Comparison of ENCODE assay signal across 2 cellular contexts in the genomic region with DNA sequence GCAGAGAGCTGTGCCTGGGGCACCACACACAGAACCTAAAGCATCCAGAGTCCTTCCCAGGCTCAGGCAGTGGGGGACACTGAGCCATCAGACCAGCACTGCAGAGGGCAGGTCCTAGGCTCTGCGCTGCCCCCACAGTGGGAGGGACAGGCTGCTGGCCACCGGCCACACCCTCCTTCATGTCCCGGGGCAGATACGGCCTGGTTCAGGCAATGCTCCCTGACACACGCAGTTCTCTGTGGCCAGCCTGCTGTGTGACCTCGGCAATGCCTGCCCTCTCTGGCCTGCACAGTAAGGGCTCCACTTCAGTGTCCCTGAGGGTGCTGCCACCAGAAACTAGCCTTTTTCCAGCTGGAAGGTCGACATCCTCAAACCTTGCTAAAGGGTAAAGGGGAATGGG.
TF ChIP-seq lines count a peak whose summit lies in the region.

No MANE protein-coding gene starts in this region.

TF ChIP-seq in SK-N-SH, 30 proteins besides CTCF, POLR2A, EP300 and RAD21:
- no peak for TF ChIP-seq EZH2phosphoT487 (IDR thresholded peaks at IDR 0.05; ENCODE audit: borderline replicate concordance, low read depth)
- no peak for TF ChIP-seq GABPA (IDR thresholded peaks at IDR 0.05; ENCODE audit: low read depth)
- TF ChIP-seq ELF1 (IDR thresholded peaks at IDR 0.05) = no peak
- TF ChIP-seq TAF1 (IDR thresholded peaks at IDR 0.05; ENCODE audit: borderline replicate concordance, low read depth, low read length) = no peak
- TF ChIP-seq MXI1 (IDR thresholded peaks at IDR 0.05; ENCODE audit: low read depth, low read length) = no peak
- TF ChIP-seq, protein P1, sequence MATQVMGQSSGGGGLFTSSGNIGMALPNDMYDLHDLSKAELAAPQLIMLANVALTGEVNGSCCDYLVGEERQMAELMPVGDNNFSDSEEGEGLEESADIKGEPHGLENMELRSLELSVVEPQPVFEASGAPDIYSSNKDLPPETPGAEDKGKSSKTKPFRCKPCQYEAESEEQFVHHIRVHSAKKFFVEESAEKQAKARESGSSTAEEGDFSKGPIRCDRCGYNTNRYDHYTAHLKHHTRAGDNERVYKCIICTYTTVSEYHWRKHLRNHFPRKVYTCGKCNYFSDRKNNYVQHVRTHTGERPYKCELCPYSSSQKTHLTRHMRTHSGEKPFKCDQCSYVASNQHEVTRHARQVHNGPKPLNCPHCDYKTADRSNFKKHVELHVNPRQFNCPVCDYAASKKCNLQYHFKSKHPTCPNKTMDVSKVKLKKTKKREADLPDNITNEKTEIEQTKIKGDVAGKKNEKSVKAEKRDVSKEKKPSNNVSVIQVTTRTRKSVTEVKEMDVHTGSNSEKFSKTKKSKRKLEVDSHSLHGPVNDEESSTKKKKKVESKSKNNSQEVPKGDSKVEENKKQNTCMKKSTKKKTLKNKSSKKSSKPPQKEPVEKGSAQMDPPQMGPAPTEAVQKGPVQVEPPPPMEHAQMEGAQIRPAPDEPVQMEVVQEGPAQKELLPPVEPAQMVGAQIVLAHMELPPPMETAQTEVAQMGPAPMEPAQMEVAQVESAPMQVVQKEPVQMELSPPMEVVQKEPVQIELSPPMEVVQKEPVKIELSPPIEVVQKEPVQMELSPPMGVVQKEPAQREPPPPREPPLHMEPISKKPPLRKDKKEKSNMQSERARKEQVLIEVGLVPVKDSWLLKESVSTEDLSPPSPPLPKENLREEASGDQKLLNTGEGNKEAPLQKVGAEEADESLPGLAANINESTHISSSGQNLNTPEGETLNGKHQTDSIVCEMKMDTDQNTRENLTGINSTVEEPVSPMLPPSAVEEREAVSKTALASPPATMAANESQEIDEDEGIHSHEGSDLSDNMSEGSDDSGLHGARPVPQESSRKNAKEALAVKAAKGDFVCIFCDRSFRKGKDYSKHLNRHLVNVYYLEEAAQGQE (IDR thresholded peaks at IDR 0.05; ENCODE audit: low read depth, low read length) = no peak
- TF ChIP-seq YY1 (IDR thresholded peaks at IDR 0.05; ENCODE audit: low read depth) = no peak
- TF ChIP-seq FOSL2 (IDR thresholded peaks at IDR 0.05; ENCODE audit: borderline replicate concordance, low read depth) = no peak
- TF ChIP-seq ZBTB33 (IDR thresholded peaks at IDR 0.05; ENCODE audit: borderline replicate concordance, low read depth) = no peak

TF ChIP-seq in SK-N-SH treated with all-trans-retinoic acid at 6 μM for 48 hours, 23 proteins besides CTCF, POLR2A, EP300 and RAD21:
- TF ChIP-seq GLIS3 (CRISPR knock-in tag; IDR thresholded peaks at IDR 0.05) = no peak
- no peak for TF ChIP-seq ARNTL (CRISPR knock-in tag; IDR thresholded peaks at IDR 0.05; ENCODE audit: borderline replicate concordance, low read depth)
- TF ChIP-seq OSR1 (CRISPR knock-in tag; IDR thresholded peaks at IDR 0.05) = no peak
